Comparison of ENCODE assay signal across 8 cellular contexts in genomic region chr20:46151936-46152335, GRCh38. TPM values are rescaled to one million over a fixed set of nuclear protein-coding genes. Genes with fewer than 3 reads are reported as not detected.
DNase-seq lines count a peak whose midpoint lies in the region; ATAC-seq and TF ChIP-seq lines count a peak whose summit lies in the region.

No MANE protein-coding gene starts in this region.

- no peaks in the 10 kb centered on the region for H3K36me3 ChIP-seq in hepatocyte (replicated peaks; ENCODE audit: insufficient read depth, low read depth)
- no peaks in the 10 kb centered on the region for H3K36me3 ChIP-seq in effector memory CD4-positive, alpha-beta T cell (ENCODE audit: control insufficient read depth, insufficient read depth, low read length)

- H3K9me3 ChIP-seq in hepatocyte (ENCODE audit: low read depth): no peaks in the 10 kb centered on the region
- no peaks in the 10 kb centered on the region for H3K9me3 ChIP-seq in effector memory CD4-positive, alpha-beta T cell (ENCODE audit: control insufficient read depth, low read length)

- no peak overlapping the region for H3K4me2 ChIP-seq in hepatocyte

- no peaks in the 10 kb centered on the region for H3K27me3 ChIP-seq in hepatocyte
- H3K27me3 ChIP-seq in effector memory CD4-positive, alpha-beta T cell (replicated peaks; ENCODE audit: control insufficient read depth, insufficient read depth, low read length, poor library complexity, severe bottlenecking): no peaks in the 10 kb centered on the region

- DNase-seq in AG09309 (ENCODE audit: low read depth) (no peak), GM12865 (ENCODE audit: low read depth) (peak; percentile 28), SK-MEL-5 (ENCODE audit: low read depth, low spot score) (peak; percentile 31), hepatocyte (ENCODE audit: low spot score) (no peak), mucosa of gallbladder (ENCODE audit: low spot score) (no peak), NCI-H2029 treated with DMSO at 0.1 percent for 48 hours (lab: John Stamatoyannopoulos, UW) (no peak)
- no peak for DNase-seq in effector memory CD4-positive, alpha-beta T cell

- H3K4me3 ChIP-seq in AG09309 (ENCODE audit: control insufficient read depth, low read depth, low read length) (no peak overlapping the region), GM12865 (ENCODE audit: low read depth, low read length) (no peak overlapping the region), hepatocyte (no peak overlapping the region)
- H3K4me3 ChIP-seq in effector memory CD4-positive, alpha-beta T cell (ENCODE audit: insufficient read depth, low read depth, low read length, poor library complexity, severe bottlenecking): no peak overlapping the region

- H3K79me2 ChIP-seq in hepatocyte: no peaks in the 10 kb centered on the region

- in situ Hi-C loops in SK-MEL-5 (cut with HindIII; ENCODE audit: low pct_unique_long_range_greater_than_20kb, low sequenced_read_pairs): no loop called here

- no peak overlapping the region for H3K27ac ChIP-seq in hepatocyte
- H3K27ac ChIP-seq in effector memory CD4-positive, alpha-beta T cell (ENCODE audit: insufficient read depth, low read length, poor library complexity, severe bottlenecking): no peak overlapping the region

- no peaks in the 10 kb centered on the region for H4K20me1 ChIP-seq in hepatocyte (ENCODE audit: insufficient read depth, poor library complexity, severe bottlenecking)

- TF ChIP-seq CTCF in AG09309 (IDR thresholded peaks at IDR 0.05; ENCODE audit: control insufficient read depth, insufficient read depth, low read depth, low read length, missing control alignments) (peak; percentile 37), GM12865 (IDR thresholded peaks at IDR 0.05; ENCODE audit: insufficient read depth, low read depth, low read length, missing control alignments) (peak; percentile 61), hepatocyte (IDR thresholded peaks at IDR 0.05; ENCODE audit: poor library complexity) (peak; percentile 28)

- H3K9me2 ChIP-seq in hepatocyte (replicated peaks; ENCODE audit: insufficient read depth): no peaks in the 10 kb centered on the region

- 73% methylated on average over 7 of the region's 7 CpGs for WGBS in hepatocyte (ENCODE audit: low lambda C conversion rate, missing lambda C conversion rate)

- no peak for ATAC-seq in GM18873 (IDR thresholded peaks at IDR 0.05; ENCODE audit: low FRiP score, unreplicated experiment)

- H2AFZ ChIP-seq in hepatocyte: no peak overlapping the region

- no peaks in the 10 kb centered on the region for H3K4me1 ChIP-seq in hepatocyte (ENCODE audit: insufficient read depth)
- no peaks in the 10 kb centered on the region for H3K4me1 ChIP-seq in effector memory CD4-positive, alpha-beta T cell (ENCODE audit: control insufficient read depth, insufficient read depth, low read length, poor library complexity, severe bottlenecking)

RNA-seq across cellular contexts. Expression of gene CD40, which starts 33.8 kb away (rescaled TPM):
- not detected in 2 replicates for total RNA-seq in SK-MEL-5 (2014; rRNA removed; shearing (Covaris generic))
- polyA plus RNA-seq in SK-MEL-5 (2015; cell fraction: cytosol; rRNA removed): not detected in 2 replicates
- not detected in 2 replicates for polyA plus RNA-seq in SK-MEL-5 (2015; cell fraction: nucleus; rRNA removed)
- total RNA-seq in hepatocyte (2.8 and 3.2 TPM in 2 replicates), mucosa of gallbladder (15.8 TPM)
- polyA plus RNA-seq in hepatocyte: 8.0 and 10.3 TPM in 2 replicates

Comparison
In these comparisons a context has a peak if more than half of its experiments do, and no peak if none do; other contexts are left out.
1. DNase-seq: peak in GM12865 (single experiment) and SK-MEL-5 (single experiment); none in AG09309 (single experiment), hepatocyte (single experiment), mucosa of gallbladder (single experiment), NCI-H2029 treated with DMSO at 0.1 percent for 48 hours (single experiment) and effector memory CD4-positive, alpha-beta T cell (0 of 3).
2. Peak in every context shown above with its lines, with median percentiles within 50 percentile points of each other: CTCF ChIP-seq.